Comparison of ENCODE assay signal across 8 cellular contexts in genomic region chr9:112175796-112176315, GRCh38. TPM values are rescaled to one million over a fixed set of nuclear protein-coding genes. Genes with fewer than 3 reads are reported as not detected.
DNase-seq lines count a peak whose midpoint lies in the region; ATAC-seq and TF ChIP-seq lines count a peak whose summit lies in the region.

No MANE protein-coding gene starts in this region.

- no peak for TF ChIP-seq EP300 in suprapubic skin (IDR thresholded peaks at IDR 0.05)

- no peaks in the 10 kb centered on the region for H3K9me3 ChIP-seq in suprapubic skin

- no peaks in the 10 kb centered on the region for H3K27me3 ChIP-seq in suprapubic skin

- H3K4me3 Mint-ChIP-seq in activated CD8-positive, alpha-beta memory T cell treated with anti-CD3 and anti-CD28 coated beads, Interleukin-2, amount 10 ng/mL, durations not matched to agents 7 days and 5 days: peak overlapping the region; percentile 68
- peak overlapping the region; percentile 70 for H3K4me3 Mint-ChIP-seq in activated naive CD8-positive, alpha-beta T cell treated with anti-CD3 and anti-CD28 coated beads, Interleukin-2, amount 50 U/mL, for 24 hours

- peak overlapping the region; percentile 55 for H3K27ac Mint-ChIP-seq in activated CD8-positive, alpha-beta memory T cell treated with anti-CD3 and anti-CD28 coated beads, Interleukin-2, amount 10 ng/mL, durations not matched to agents 7 days and 5 days
- H3K27ac Mint-ChIP-seq in activated naive CD8-positive, alpha-beta T cell treated with anti-CD3 and anti-CD28 coated beads, Interleukin-2, amount 50 U/mL, for 24 hours: no peak overlapping the region

- H3K36me3 Mint-ChIP-seq in activated CD8-positive, alpha-beta memory T cell treated with anti-CD3 and anti-CD28 coated beads, Interleukin-2, amount 10 ng/mL, durations not matched to agents 7 days and 5 days: peaks cover 27% of the 10 kb centered on the region
- H3K36me3 Mint-ChIP-seq in activated naive CD8-positive, alpha-beta T cell treated with anti-CD3 and anti-CD28 coated beads, Interleukin-2, amount 50 U/mL, for 24 hours (ENCODE audit: low read depth): peaks cover 8% of the 10 kb centered on the region

- TF ChIP-seq CTCF in suprapubic skin (IDR thresholded peaks at IDR 0.05): no peak

- H3K27ac ChIP-seq in suprapubic skin: no peak overlapping the region

- H3K4me1 ChIP-seq in suprapubic skin: peaks cover 16% of the 10 kb centered on the region

- 88% methylated on average over 17 of the region's 17 CpGs for WGBS in suprapubic skin

- H3K27me3 Mint-ChIP-seq in activated CD8-positive, alpha-beta memory T cell treated with anti-CD3 and anti-CD28 coated beads, Interleukin-2, amount 10 ng/mL, durations not matched to agents 7 days and 5 days: no peaks in the 10 kb centered on the region
- peaks cover 29% of the 10 kb centered on the region for H3K27me3 Mint-ChIP-seq in activated naive CD8-positive, alpha-beta T cell treated with anti-CD3 and anti-CD28 coated beads, Interleukin-2, amount 50 U/mL, for 24 hours

- DNase-seq in activated CD8-positive, alpha-beta memory T cell treated with anti-CD3 and anti-CD28 coated beads, Interleukin-2, amount 10 ng/mL, durations not matched to agents 7 days and 5 days: no peak
- no peak for DNase-seq in activated CD8-positive, alpha-beta memory T cell treated with anti-CD3 and anti-CD28 coated beads, Interleukin-2, amount 50 U/mL, for 48 hours
- no peak for DNase-seq in activated naive CD8-positive, alpha-beta T cell treated with anti-CD3 and anti-CD28 coated beads, Interleukin-2, amount 50 U/mL, for 24 hours
- DNase-seq in islet precursor cell (peak; percentile 56), suprapubic skin (ENCODE audit: low spot score in 2 of 2) (no peak), DMS53 (lab: John Stamatoyannopoulos, UW) (no peak), cerebellar cortex (ENCODE audit: low spot score) (no peak), pons (ENCODE audit: low spot score) (no peak)

- CTCF ChIA-PET in activated CD8-positive, alpha-beta memory T cell treated with anti-CD3 and anti-CD28 coated beads, Interleukin-2, amount 10 ng/mL, durations not matched to agents 7 days and 5 days (lab: Charles Lee): interaction anchor here (1.3 to 3.5 kb wide), 6 partner anchors 9 to 157 kb away, joined by 4 to 21 read pairs (median 10); partner anchors contain the start of gene PTBP3

- TF ChIP-seq POLR2A in suprapubic skin (IDR thresholded peaks at IDR 0.05): no peak

- no peaks in the 10 kb centered on the region for H3K9me3 Mint-ChIP-seq in activated CD8-positive, alpha-beta memory T cell treated with anti-CD3 and anti-CD28 coated beads, Interleukin-2, amount 10 ng/mL, durations not matched to agents 7 days and 5 days (ENCODE audit: low read depth)
- no peaks in the 10 kb centered on the region for H3K9me3 Mint-ChIP-seq in activated naive CD8-positive, alpha-beta T cell treated with anti-CD3 and anti-CD28 coated beads, Interleukin-2, amount 50 U/mL, for 24 hours

- peak overlapping the region; percentile 86 for H3K4me3 ChIP-seq in suprapubic skin

- ATAC-seq in activated CD8-positive, alpha-beta memory T cell treated with anti-CD3 and anti-CD28 coated beads, Interleukin-2, amount 10 ng/mL, durations not matched to agents 7 days and 5 days: no peak
- ATAC-seq in activated naive CD8-positive, alpha-beta T cell treated with anti-CD3 and anti-CD28 coated beads, Interleukin-2, amount 50 U/mL, for 24 hours: no peak

- H3K36me3 ChIP-seq in suprapubic skin: no peaks in the 10 kb centered on the region

- peaks cover 72% of the 10 kb centered on the region for H3K4me1 Mint-ChIP-seq in activated CD8-positive, alpha-beta memory T cell treated with anti-CD3 and anti-CD28 coated beads, Interleukin-2, amount 10 ng/mL, durations not matched to agents 7 days and 5 days
- H3K4me1 Mint-ChIP-seq in activated naive CD8-positive, alpha-beta T cell treated with anti-CD3 and anti-CD28 coated beads, Interleukin-2, amount 50 U/mL, for 24 hours: peaks cover 52% of the 10 kb centered on the region

RNA-seq across cellular contexts. Expression of gene SUSD1, which starts 0.8 kb away (rescaled TPM):
- total RNA-seq in activated CD8-positive, alpha-beta memory T cell treated with anti-CD3 and anti-CD28 coated beads, Interleukin-2, amount 10 ng/mL, durations not matched to agents 7 days and 5 days: 10 to 100 TPM; 18.5 to 21.2 TPM
- total RNA-seq in suprapubic skin: 1 to 10 TPM; 1.6 to 8.2 (median 4.4) TPM
